ENCODE assay signal across 19 cellular contexts in the genomic region with DNA sequence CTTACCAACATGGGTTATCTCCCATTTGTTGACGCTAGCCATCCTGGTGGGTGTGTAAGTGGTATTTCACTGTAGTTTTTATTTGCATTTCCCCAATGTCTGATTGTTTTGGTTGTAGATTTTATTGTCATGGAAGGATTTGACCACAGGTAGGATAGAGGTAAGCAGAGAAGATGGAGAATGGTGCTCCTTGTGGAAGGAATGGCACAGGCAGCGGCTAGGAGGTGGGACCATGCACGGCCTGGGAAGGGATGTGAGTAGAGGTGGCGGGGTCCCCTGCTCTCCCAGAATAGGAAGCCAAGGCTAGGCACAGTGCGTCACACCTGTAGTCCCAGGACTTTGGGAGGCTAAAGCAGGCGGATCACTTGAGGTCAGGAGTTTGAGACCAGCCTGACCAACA. TPM values are rescaled to one million over a fixed set of nuclear protein-coding genes. Genes with fewer than 3 reads are reported as not detected.
DNase-seq lines count a peak whose midpoint lies in the region; ATAC-seq, FAIRE-seq and TF ChIP-seq lines count a peak whose summit lies in the region.
"Had no signal": no experiment of that assay in that cellular context is flagged by ENCODE, and none has a peak within 500 bp of the region (broad histone marks: within the 10 kb centered on the region; RNA-seq: fewer than 3 reads in every experiment).

No MANE protein-coding gene starts in this region.

- no peaks in the 10 kb centered on the region; the same call in 1 of the 2 replicates for H3K23me2 ChIP-seq in H1 (ENCODE audit: low read depth, low read length)

- 0 out of 2 replicates have a peak, but pooled peaks cover 3% of the 10 kb centered on the region for H3K9me2 ChIP-seq in GM23338 (ENCODE audit: insufficient read depth)

- H2AK5ac ChIP-seq in H1 (ENCODE audit: low read depth, low read length) (no peak overlapping the region; the same call in 1 of the 2 replicates), neuronal stem cell (ENCODE audit: low read depth, low read length) (no peak overlapping the region)

- H3K4me2 ChIP-seq in GM23338 (no peak overlapping the region), H1 (ENCODE audit: insufficient read depth in 1 of 2, low read depth in 2 of 2, low read length in 2 of 2) (no peak overlapping the region), neuronal stem cell (ENCODE audit: insufficient read depth, low read length, poor library complexity, severe bottlenecking) (no peak overlapping the region)

- POLR2A ChIA-PET in H1 (lab: Charles Lee; ENCODE audit: partially characterized antibody) = no interaction called here
- POLR2A ChIA-PET in activated CD8-positive, alpha-beta T cell treated with anti-CD3 and anti-CD28 coated beads for 36 hours (lab: Charles Lee) = no interaction called here

- no peak for TF ChIP-seq POLR2A in H1 (IDR thresholded peaks at IDR 0.05; ENCODE audit: control extremely low read depth in 1 of 2, low read depth in 2 of 2, low read length in 2 of 2)

- no peak overlapping the region for H3K27ac Mint-ChIP-seq in GM23338
- no peak overlapping the region for H3K27ac Mint-ChIP-seq in HFFc6
- H3K27ac Mint-ChIP-seq in osteocyte (ENCODE audit: unreplicated experiment) = no peak overlapping the region
- H3K27ac Mint-ChIP-seq in activated CD8-positive, alpha-beta T cell treated with anti-CD3 and anti-CD28 coated beads for 36 hours = no peak overlapping the region

- H3K18ac ChIP-seq in H1 (ENCODE audit: extremely low read depth, low read length) (no peak overlapping the region), neuronal stem cell (ENCODE audit: low read length) (no peak overlapping the region)

- no peak overlapping the region for H2BK20ac ChIP-seq in H1 (ENCODE audit: low read length)

- H3K79me2 ChIP-seq in GM23338 (replicated peaks; ENCODE audit: insufficient read depth) (no peaks in the 10 kb centered on the region), H1 (ENCODE audit: control insufficient read depth in 1 of 2, insufficient read depth in 2 of 2, low read length in 2 of 2) (no peaks in the 10 kb centered on the region)

- H2AFZ ChIP-seq in GM23338 = no peak overlapping the region
- no peak overlapping the region for H2AFZ ChIP-seq in H1 (ENCODE audit: low read length)
- H2AFZ ChIP-seq in neuronal stem cell (ENCODE audit: low read length) = no peak overlapping the region

- peaks cover 10% of the 10 kb centered on the region for H3K36me3 Mint-ChIP-seq in GM23338 (ENCODE audit: low read depth)
- H3K36me3 Mint-ChIP-seq in HFFc6 (ENCODE audit: low read depth) = no peaks in the 10 kb centered on the region
- no peaks in the 10 kb centered on the region for H3K36me3 Mint-ChIP-seq in osteocyte (ENCODE audit: unreplicated experiment)
- H3K36me3 Mint-ChIP-seq in activated CD8-positive, alpha-beta T cell treated with anti-CD3 and anti-CD28 coated beads for 36 hours (ENCODE audit: low read depth) = no peaks in the 10 kb centered on the region

- H3K27ac ChIP-seq in GM23338 (ENCODE audit: low read depth) (no peak overlapping the region), H1 (ENCODE audit: low read depth, low read length) (no peak overlapping the region), neuronal stem cell (replicated peaks; ENCODE audit: low read length) (no peak overlapping the region), WERI-Rb-1 (no peak overlapping the region)
- H3K27ac ChIP-seq: C4-2B, SK-N-MC had no signal

- FAIRE-seq in H1 (lab: Jason Lieb, UNC) = no peak

- peaks cover 11% of the 10 kb centered on the region for H3F3A ChIP-seq in GM23338 (replicated peaks; ENCODE audit: low read depth)

- H3K4me3 ChIP-seq in GM23338 = no peak overlapping the region
- no peak overlapping the region for H3K4me3 ChIP-seq in H1 (ENCODE audit: extremely low read depth in 1 of 4, insufficient read depth in 2 of 4, low read depth in 3 of 4, low read length in 4 of 4)
- H3K4me3 ChIP-seq in neuronal stem cell (ENCODE audit: low read length in 2 of 2) = no peak overlapping the region
- H3K4me3 ChIP-seq in WERI-Rb-1 (ENCODE audit: low read depth, low read length) = no peak overlapping the region
- H3K4me3 ChIP-seq: SK-N-MC had no signal

- H3K9ac ChIP-seq in H1 (replicated peaks in 1 of 4; ENCODE audit: extremely low read depth in 1 of 4, low read depth in 3 of 4, low read length in 3 of 4) (no peak overlapping the region), neuronal stem cell (ENCODE audit: low read depth, low read length, poor library complexity) (no peak overlapping the region)

- H3K36me3 ChIP-seq in GM23338 (ENCODE audit: insufficient read depth) (no peaks in the 10 kb centered on the region), H1 (ENCODE audit: control insufficient read depth in 2 of 4, insufficient read depth in 4 of 4, low read length in 3 of 4) (no peaks in the 10 kb centered on the region), neuronal stem cell (replicated peaks in 1 of 2; ENCODE audit: control insufficient read depth in 2 of 2, insufficient read depth in 2 of 2, low read length in 2 of 2) (no peaks in the 10 kb centered on the region), WERI-Rb-1 (no peaks in the 10 kb centered on the region)

- H3K4me1 ChIP-seq in GM23338 (ENCODE audit: insufficient read depth) (no peaks in the 10 kb centered on the region), H1 (replicated peaks in 1 of 4; ENCODE audit: control insufficient read depth in 3 of 4, insufficient read depth in 4 of 4, low read length in 3 of 4) (peaks cover 0 to 2% (median 0%) of the 10 kb centered on the region in 4 experiments; a peak in 1 of 7 replicates), neuronal stem cell (ENCODE audit: control insufficient read depth in 2 of 2, insufficient read depth in 1 of 2, low read depth in 1 of 2, low read length in 2 of 2) (no peaks in the 10 kb centered on the region)

- no peak overlapping the region for H3K4ac ChIP-seq in H1 (replicated peaks; ENCODE audit: insufficient read length, low read depth, low read length)
- no peak overlapping the region for H3K4ac ChIP-seq in neuronal stem cell (ENCODE audit: low read length)

- H3K9me3 ChIP-seq in H1 (ENCODE audit: insufficient read depth in 2 of 2, low read depth in 1 of 2, low read length in 1 of 2) (peaks cover 0 to 3% of the 10 kb centered on the region in 2 experiments; a peak in 2 of 4 replicates), neuronal stem cell (replicated peaks in 1 of 2; ENCODE audit: control insufficient read depth in 2 of 2, insufficient read depth in 1 of 2, low read depth in 1 of 2, low read length in 2 of 2) (no peaks in the 10 kb centered on the region), WERI-Rb-1 (ENCODE audit: severe bottlenecking) (no peaks in the 10 kb centered on the region)

- no peak overlapping the region for H2BK5ac ChIP-seq in H1 (ENCODE audit: low read depth, low read length)
- no peak overlapping the region for H2BK5ac ChIP-seq in neuronal stem cell (ENCODE audit: low read length)

- H3K14ac ChIP-seq in H1 (ENCODE audit: insufficient read length) = no peak overlapping the region
- peak overlapping the region; percentile 82 for H3K14ac ChIP-seq in neuronal stem cell (ENCODE audit: low read length)

- H3K27me3 Mint-ChIP-seq in GM23338 (ENCODE audit: insufficient read depth, low read depth, poor library complexity) (peaks cover 18% of the 10 kb centered on the region), HFFc6 (ENCODE audit: insufficient read depth) (peaks cover 16% of the 10 kb centered on the region), osteocyte (ENCODE audit: unreplicated experiment) (peaks cover 2% of the 10 kb centered on the region)
- peaks cover 5% of the 10 kb centered on the region for H3K27me3 Mint-ChIP-seq in activated CD8-positive, alpha-beta T cell treated with anti-CD3 and anti-CD28 coated beads for 36 hours

- peak; percentile 50 to 58 for TF ChIP-seq CTCF in GM23338 (conservative IDR thresholded peaks at IDR 0.05; ENCODE audit: low read depth in 2 of 2)
- peak; percentile 21; the same call in 1 of the 2 replicates for TF ChIP-seq CTCF in HFFc6 (IDR thresholded peaks at IDR 0.05)
- peak; percentile 25 to 59 (median 55); a peak in 2 of 4 replicates for TF ChIP-seq CTCF in H1 (IDR thresholded peaks at IDR 0.05; ENCODE audit: control extremely low read depth in 1 of 3, insufficient read depth in 1 of 3, low read depth in 1 of 3, low read length in 3 of 3)
- no peak for TF ChIP-seq CTCF in osteocyte (IDR thresholded peaks at IDR 0.05)
- no peak for TF ChIP-seq CTCF in activated CD8-positive, alpha-beta T cell treated with anti-CD3 and anti-CD28 coated beads for 36 hours (IDR thresholded peaks at IDR 0.05)
- no peak for TF ChIP-seq CTCF in WERI-Rb-1 (IDR thresholded peaks at IDR 0.05; ENCODE audit: low read depth, low read length)

- H2BK120ac ChIP-seq in H1 (replicated peaks; ENCODE audit: low read depth, low read length) (no peak overlapping the region), neuronal stem cell (ENCODE audit: low read depth, low read length) (no peak overlapping the region)

- CTCF ChIA-PET in H1 (lab: Charles Lee; ENCODE audit: partially characterized antibody) = interaction anchor here (0.6 to 1.5 kb wide), 6 partner anchors 9 to 114 kb away, joined by 3 to 7 read pairs (median 3); a partner anchor contains a TSS
- CTCF ChIA-PET in activated CD8-positive, alpha-beta T cell treated with anti-CD3 and anti-CD28 coated beads for 36 hours (lab: Charles Lee) = no interaction called here

- H3K23ac ChIP-seq in H1 (ENCODE audit: insufficient read length) (no peak overlapping the region), neuronal stem cell (ENCODE audit: low read depth, low read length, poor library complexity) (no peak overlapping the region)

- TF ChIP-seq EP300 in H1 (IDR thresholded peaks at IDR 0.05; ENCODE audit: borderline replicate concordance in 1 of 2, low read depth in 2 of 2, low read length in 2 of 2) = no peak

- H4K8ac ChIP-seq in H1 (ENCODE audit: extremely low read depth, insufficient read depth, low read length) (no peak overlapping the region), neuronal stem cell (ENCODE audit: low read depth, low read length) (no peak overlapping the region)

- intact Hi-C loops in activated CD8-positive, alpha-beta T cell treated with anti-CD3 and anti-CD28 coated beads for 36 hours (cut with micrococcal nuclease) = no loop called here

- H2BK15ac ChIP-seq in H1 (ENCODE audit: low read length) (no peak overlapping the region), neuronal stem cell (ENCODE audit: low read length) (no peak overlapping the region)

- H4K20me1 ChIP-seq in GM23338 (replicated peaks; ENCODE audit: insufficient read depth) (no peaks in the 10 kb centered on the region), H1 (replicated peaks in 1 of 2; ENCODE audit: control insufficient read depth in 1 of 2, insufficient read depth in 2 of 2, low read length in 2 of 2) (no peaks in the 10 kb centered on the region)

- peak; percentile 82 for ATAC-seq in GM23338
- no peak for ATAC-seq in activated CD8-positive, alpha-beta T cell treated with anti-CD3 and anti-CD28 coated beads for 36 hours

- H3K79me1 ChIP-seq in H1 (ENCODE audit: low read depth, low read length) (no peaks in the 10 kb centered on the region), neuronal stem cell (ENCODE audit: low read depth, low read length) (no peaks in the 10 kb centered on the region)

- H2BK12ac ChIP-seq in H1 (ENCODE audit: low read depth, low read length) (no peak overlapping the region), neuronal stem cell (ENCODE audit: low read length) (no peak overlapping the region)

- H3K9me3 Mint-ChIP-seq in GM23338 (peaks cover 14% of the 10 kb centered on the region), HFFc6 (peaks cover 4% of the 10 kb centered on the region; the same call in 1 of the 2 replicates), osteocyte (ENCODE audit: unreplicated experiment) (no peaks in the 10 kb centered on the region)
- no peaks in the 10 kb centered on the region for H3K9me3 Mint-ChIP-seq in activated CD8-positive, alpha-beta T cell treated with anti-CD3 and anti-CD28 coated beads for 36 hours

- no peak overlapping the region; the same call in 2 of the 3 replicates for H3K4me3 Mint-ChIP-seq in GM23338
- no peak overlapping the region for H3K4me3 Mint-ChIP-seq in HFFc6
- H3K4me3 Mint-ChIP-seq in osteocyte (ENCODE audit: unreplicated experiment) = no peak overlapping the region
- no peak overlapping the region for H3K4me3 Mint-ChIP-seq in activated CD8-positive, alpha-beta T cell treated with anti-CD3 and anti-CD28 coated beads for 36 hours

- H3K4me1 Mint-ChIP-seq in GM23338 = no peaks in the 10 kb centered on the region
- H3K4me1 Mint-ChIP-seq in HFFc6 (ENCODE audit: low read depth) = no peaks in the 10 kb centered on the region
- H3K4me1 Mint-ChIP-seq in osteocyte (ENCODE audit: unreplicated experiment) = no peaks in the 10 kb centered on the region
- H3K4me1 Mint-ChIP-seq in activated CD8-positive, alpha-beta T cell treated with anti-CD3 and anti-CD28 coated beads for 36 hours (ENCODE audit: low read depth) = no peaks in the 10 kb centered on the region

- H3K27me3 ChIP-seq in GM23338 (ENCODE audit: insufficient read depth) = no peaks in the 10 kb centered on the region
- no peaks in the 10 kb centered on the region for H3K27me3 ChIP-seq in H1 (replicated peaks in 1 of 4; ENCODE audit: control insufficient read depth in 3 of 4, extremely low read depth in 1 of 4, insufficient read depth in 3 of 4, low read length in 3 of 4)
- no peaks in the 10 kb centered on the region for H3K27me3 ChIP-seq in neuronal stem cell (ENCODE audit: control insufficient read depth in 3 of 3, insufficient read depth in 3 of 3, low read depth in 1 of 3, low read length in 3 of 3)
- H3K27me3 ChIP-seq in WERI-Rb-1 (ENCODE audit: insufficient read depth, low read depth, severe bottlenecking) = no peaks in the 10 kb centered on the region

- H4K5ac ChIP-seq in H1 (ENCODE audit: insufficient read length, low read depth, low read length) = no peak overlapping the region

- DNase-seq in GM23338 (ENCODE audit: low spot score) = peak; percentile 73
- no peak for DNase-seq in HFFc6
- DNase-seq in H1 (ENCODE audit: low read depth in 1 of 2, low spot score in 2 of 2) = no peak
- no peak for DNase-seq in neuronal stem cell (ENCODE audit: low spot score)
- no peak for DNase-seq in osteocyte (ENCODE audit: extremely low spot score, unreplicated experiment)
- no peak for DNase-seq in activated CD8-positive, alpha-beta T cell treated with anti-CD3 and anti-CD28 coated beads for 36 hours
- DNase-seq in WERI-Rb-1 = no peak
- DNase-seq: GDM1, KBM-7, NCI-H187, NCI-H2107, NCI-H226, NCI-H524, NCI-H82, OCI-M1, SHP77, T-helper 1 cell had no signal

- no peak overlapping the region for H3K56ac ChIP-seq in H1 (replicated peaks; ENCODE audit: insufficient read length, low read depth, low read length)

- peak; percentile 12 to 24; a peak in 2 of 4 replicates for TF ChIP-seq RAD21 in H1 (IDR thresholded peaks at IDR 0.05 in 1 of 2, conservative IDR thresholded peaks at IDR 0.05 in 1 of 2; ENCODE audit: low read depth in 2 of 2, low read length in 2 of 2)

- WGBS in H1 (ENCODE audit: extremely low coverage in 1 of 2, insufficient coverage in 1 of 2, insufficient read length in 1 of 2, insufficient replicate concordance in 2 of 2, low coverage in 1 of 2, low lambda C conversion rate in 2 of 2, missing lambda C conversion rate in 1 of 2), 2 experiments = 83% methylated on average over 6 of the region's 6 CpGs; no CpG with 5 or more reads in 1 of the 2 experiments
- no CpG with 5 or more reads among the region's 6 CpGs for WGBS in neuronal stem cell (ENCODE audit: extremely low coverage in 2 of 2, insufficient read length in 2 of 2, insufficient replicate concordance in 1 of 2), 2 donors

- H4K91ac ChIP-seq in H1 (replicated peaks; ENCODE audit: insufficient read length, low read length) (no peak overlapping the region), neuronal stem cell (ENCODE audit: low read depth, low read length, poor library complexity) (no peak overlapping the region)

RNA-seq across cellular contexts. Expression of a gene that starts 41.4 kb away (rescaled TPM):
- 12.9 and 15.4 TPM in 2 replicates for total RNA-seq in GM23338 (2014; rRNA removed; shearing (Covaris generic))
- polyA plus RNA-seq in GM23338 (2016; fragmentation: Nextera tagmentation; extraction: Ambion mirVana) (4.8 and 5.3 TPM in 2 replicates), H1 (2011; rRNA removed) (5.2 and 9.7 TPM in 2 replicates)
- total RNA-seq in HFFc6 (2021; fragmentation: NEBNext Ultra II Directional; extraction: Animal tissue kit (Norgen Biotek cat#: 25700)) = 10 to 100 TPM; 11.5 to 15.0 (median 14.0) TPM
- 12.3 and 13.7 TPM in 2 replicates for total RNA-seq in H1 (2021; fragmentation: NEBNext Ultra II Directional; extraction: Animal tissue kit (Norgen Biotek cat#: 25700))
- polyA plus RNA-seq in H1 (2011; cell fraction: cytosol; rRNA removed) = 7.1 TPM
- polyA plus RNA-seq in H1 (2011; cell fraction: nucleus; rRNA removed) = 8.6 TPM
- 5.3 to 9.2 TPM (median 8.8 TPM) in 4 replicates for polyA plus RNA-seq in H1 (2012, experiment 1 of 2)
- polyA plus RNA-seq in H1 (2012, experiment 2 of 2) = 12.2 TPM
- 6.6 TPM for polyA plus RNA-seq in H1 (2013, experiment 1 of 2)
- polyA plus RNA-seq in H1 (2013, experiment 2 of 2) = 6.6 TPM
- polyA minus RNA-seq in H1 (2011; rRNA and poly(A)+ RNA removed) = 2.0 and 2.5 TPM in 2 replicates
- polyA minus RNA-seq in H1 (2011; cell fraction: cytosol; rRNA and poly(A)+ RNA removed) = 5.1 TPM
- polyA minus RNA-seq in H1 (2011; cell fraction: nucleus; rRNA and poly(A)+ RNA removed) = 5.7 TPM
- 10.7 TPM for polyA plus RNA-seq in neuronal stem cell (2013, experiment 1 of 2)
- polyA plus RNA-seq in neuronal stem cell (2013, experiment 2 of 2) = 11.2 TPM
- 13.6 and 14.6 TPM in 2 replicates for total RNA-seq in osteocyte
- total RNA-seq in activated CD8-positive, alpha-beta T cell treated with anti-CD3 and anti-CD28 coated beads for 36 hours = 1 to 10 TPM; 1.2 to 1.7 TPM

Comparison
In these comparisons a context has a peak if more than half of its experiments do, and no peak if none do; other contexts are left out.
1. CTCF ChIP-seq: peak in GM23338 (2 of 2), HFFc6 (single experiment) and H1 (3 of 3); none in osteocyte (single experiment), activated CD8-positive, alpha-beta T cell treated with anti-CD3 and anti-CD28 coated beads for 36 hours (single experiment) and WERI-Rb-1 (single experiment).